33 cellular contexts compared by ENCODE assay signal in the genomic region with DNA sequence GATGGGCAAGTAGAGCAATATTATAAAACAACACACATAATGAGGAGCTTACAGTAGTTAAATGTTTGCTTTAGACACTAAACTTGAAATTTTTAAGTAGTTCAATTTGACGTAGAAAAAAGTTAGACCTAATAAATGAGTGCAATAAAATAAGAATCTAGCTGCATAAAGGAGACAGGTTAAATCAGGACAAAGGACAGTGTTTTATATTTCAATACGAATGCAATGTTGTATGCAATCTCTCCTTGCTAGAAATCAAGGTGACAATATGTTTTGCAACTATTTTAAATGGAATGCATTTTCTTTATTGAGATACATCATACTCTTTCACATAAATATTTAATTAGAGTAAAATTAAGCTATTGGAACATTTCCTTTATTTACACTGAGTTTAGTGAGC.
"Had no signal": no experiment of that assay in that cellular context is flagged by ENCODE, and none has a peak within 500 bp of the region (broad histone marks: within the 10 kb centered on the region; RNA-seq: fewer than 3 reads in every experiment).

No MANE protein-coding gene starts in this region.

- H3K27me3 ChIP-seq: MG63 had no signal

- H3K27ac ChIP-seq: KMS-11 had no signal

- DNase-seq: Karpas-422, Kasumi-1, MG63, MM.1S, MV-4-11, NCI-H1048, NCI-H1092, NCI-H1092 treated with DMSO at 0.1 percent for 48 hours, NCI-H1105, NCI-H1105 treated with DMSO at 0.1 percent for 48 hours, NCI-H1417, NCI-H1417 treated with DMSO at 0.1 percent for 48 hours, NCI-H1436, NCI-H1436 treated with DMSO at 0.1 percent for 48 hours, NCI-H146, NCI-H1694, NCI-H1694 treated with DMSO at 0.1 percent for 48 hours, NCI-H187, NCI-H187 treated with DMSO at 0.1 percent for 48 hours, NCI-H1930, NCI-H2029, NCI-H2029 treated with DMSO at 0.1 percent for 48 hours, NCI-H2081 treated with DMSO at 0.1 percent for 48 hours, NCI-H2107, NCI-H2171, NCI-H2171 treated with DMSO at 0.1 percent for 48 hours, NCI-H2227 treated with DMSO at 0.1 percent for 48 hours, NCI-H226, NCI-H345, NCI-H510A, NCI-H510A treated with DMSO at 0.1 percent for 48 hours, NCI-H524 had no signal

- H3K4me2 ChIP-seq: KMS-11 had no signal

- H3K4me3 ChIP-seq: MG63 had no signal

- H3K36me3 ChIP-seq: MG63 had no signal
